24 cellular contexts compared by ENCODE assay signal in the genomic region with DNA sequence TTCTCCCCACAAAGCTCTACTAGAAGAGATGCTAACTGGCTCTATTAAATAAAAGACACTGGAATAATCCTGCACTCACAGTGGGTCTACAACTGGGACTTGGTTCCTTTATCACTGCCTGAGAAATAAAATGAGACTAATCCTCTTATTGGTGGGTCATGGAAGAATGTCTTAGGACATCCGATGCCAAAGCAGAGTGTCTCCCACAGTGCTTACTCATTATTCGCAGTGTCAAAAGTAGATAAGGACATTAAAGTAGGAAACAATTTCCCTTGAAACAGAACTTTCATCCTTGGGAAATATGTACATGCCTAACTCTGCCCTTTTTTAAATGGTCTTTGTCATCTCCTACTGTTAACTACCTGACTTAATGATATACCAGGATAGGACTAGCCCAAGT.
A peak's percentile ranks its signal among the peaks of the same experiment; 100 is the strongest.
DNase-seq lines count a peak whose midpoint lies in the region; ATAC-seq and TF ChIP-seq lines count a peak whose summit lies in the region.
"Had no signal": no experiment of that assay in that cellular context is flagged by ENCODE, and none has a peak within 500 bp of the region (broad histone marks: within the 10 kb centered on the region; RNA-seq: fewer than 3 reads in every experiment).

No MANE protein-coding gene starts in this region.

- ATAC-seq in IMR-90 (ENCODE audit: low read depth) (no peak), HG03565 (IDR thresholded peaks at IDR 0.05; ENCODE audit: unreplicated experiment) (no peak), GM18867 (IDR thresholded peaks at IDR 0.05; ENCODE audit: unreplicated experiment) (no peak)
- ATAC-seq: foreskin keratinocyte; heart right ventricle; naive thymus-derived CD4-positive, alpha-beta T cell; pancreas; stimulated activated naive B cell treated with anti-CD40 and anti-IgM and Interleukin-4, amounts not matched to agents 10 μg/mL and 1 μg/mL and 100 μg/mL, for 72 hours had no signal

- no peak overlapping the region for H4K5ac ChIP-seq in IMR-90 (ENCODE audit: low read depth, low read length)

- DNase-seq in Daoy (ENCODE audit: low read depth), result peak; percentile 25
- DNase-seq in IMR-90, result peak; percentile 31
- no peak for DNase-seq in chondrocyte (ENCODE audit: low spot score)
- DNase-seq in neural progenitor cell (ENCODE audit: low spot score), result peak; percentile 21
- DNase-seq in CD14-positive monocyte (ENCODE audit: low spot score), result no peak
- DNase-seq in CD4-positive, alpha-beta memory T cell, result no peak
- DNase-seq: activated B cell treated with CpG ODN at 0.5 μM for 24 hours; aorta; foreskin keratinocyte; heart right ventricle; naive thymus-derived CD4-positive, alpha-beta T cell; NCI-H1092; NCI-H2029; pancreas; stimulated activated CD4-positive, alpha-beta T cell treated with anti-CD3 and anti-CD28 coated beads, Interleukin-4, amount 100 ng/mL, for 24 hours; stimulated activated naive B cell treated with anti-CD40 and anti-IgM and Interleukin-4, amounts not matched to agents 10 μg/mL and 1 μg/mL and 100 μg/mL, for 72 hours; uterus had no signal

- H3K36me3 Mint-ChIP-seq in chondrocyte (ENCODE audit: low read depth) (no peaks in the 10 kb centered on the region), neural progenitor cell (peaks cover 52% of the 10 kb centered on the region), CD14-positive monocyte (peaks cover 4 to 6% of the 10 kb centered on the region in 2 donors)
- H3K36me3 Mint-ChIP-seq in CD4-positive, alpha-beta memory T cell, result peaks cover 4 to 12% of the 10 kb centered on the region in 2 donors

- no peak overlapping the region for H3K14ac ChIP-seq in IMR-90 (replicated peaks; ENCODE audit: low read depth, low read length)

- H3K4ac ChIP-seq in IMR-90 (ENCODE audit: low read depth, low read length), result no peak overlapping the region

- BruUV-seq in IMR-90 (replicated peaks; lab: Mats Ljungman, UMichigan), result no TSS peak

- H3K27me3 Mint-ChIP-seq in chondrocyte (ENCODE audit: low read depth) (no peaks in the 10 kb centered on the region), neural progenitor cell (ENCODE audit: insufficient read depth, low read depth) (peaks cover 2% of the 10 kb centered on the region), CD14-positive monocyte (ENCODE audit: low read depth in 3 of 3) (no peaks in the 10 kb centered on the region)
- no peaks in the 10 kb centered on the region for H3K27me3 Mint-ChIP-seq in CD4-positive, alpha-beta memory T cell
- H3K27me3 Mint-ChIP-seq: activated B cell treated with CpG ODN at 0.5 μM for 24 hours; activated naive CD4-positive, alpha-beta T cell treated with anti-CD3 and anti-CD28 coated beads, Interleukin-2, amount 50 U/mL, for 24 hours; naive thymus-derived CD4-positive, alpha-beta T cell; stimulated activated naive B cell treated with anti-CD40 and anti-IgM and Interleukin-4, amounts not matched to agents 10 μg/mL and 1 μg/mL and 100 μg/mL, for 72 hours had no signal

- H2BK15ac ChIP-seq in IMR-90 (ENCODE audit: low read depth, low read length), result no peak overlapping the region

- no peak overlapping the region for H3K9ac ChIP-seq in IMR-90 (ENCODE audit: low read depth, low read length)
- no peak overlapping the region for H3K9ac ChIP-seq in neural progenitor cell

- H3K79me1 ChIP-seq in IMR-90 (ENCODE audit: low read depth in 1 of 2, low read length in 2 of 2), result peaks cover 16 to 72% of the 10 kb centered on the region in 2 experiments

- peaks cover 100% of the 10 kb centered on the region for H3K79me2 ChIP-seq in neural progenitor cell (ENCODE audit: low read depth)

- H3F3A ChIP-seq in neural progenitor cell (ENCODE audit: low read depth), result no peaks in the 10 kb centered on the region

- in situ Hi-C loops in IMR-90 (cut with MboI; ENCODE audit: low sequenced_read_pairs), result no loop called here

- intact Hi-C loops in IMR-90 (cut with micrococcal nuclease) (no loop called here), CD14-positive monocyte (cut with micrococcal nuclease) (no loop called here)
- intact Hi-C loops in CD4-positive, alpha-beta memory T cell (cut with micrococcal nuclease), result no loop called here

- H3K4me3 Mint-ChIP-seq in chondrocyte (ENCODE audit: unreplicated experiment) (no peak overlapping the region), neural progenitor cell (no peak overlapping the region), CD14-positive monocyte (no peak overlapping the region)
- no peak overlapping the region for H3K4me3 Mint-ChIP-seq in CD4-positive, alpha-beta memory T cell
- H3K4me3 Mint-ChIP-seq: activated B cell treated with CpG ODN at 0.5 μM for 24 hours; activated naive CD4-positive, alpha-beta T cell treated with anti-CD3 and anti-CD28 coated beads, Interleukin-2, amount 50 U/mL, for 24 hours; stimulated activated naive B cell treated with anti-CD40 and anti-IgM and Interleukin-4, amounts not matched to agents 10 μg/mL and 1 μg/mL and 100 μg/mL, for 72 hours had no signal

- no peak overlapping the region for H2BK5ac ChIP-seq in IMR-90 (ENCODE audit: low read depth, low read length, poor library complexity, severe bottlenecking)

- peaks cover 6% of the 10 kb centered on the region for H3K9me1 ChIP-seq in IMR-90 (ENCODE audit: insufficient read depth, low read length)

- H3K18ac ChIP-seq in IMR-90 (ENCODE audit: low read depth, low read length), result no peak overlapping the region

- no peak for TF ChIP-seq POLR2A in IMR-90 (IDR thresholded peaks at IDR 0.05; ENCODE audit: low read depth, low read length)

- no peak overlapping the region for H3K56ac ChIP-seq in IMR-90 (ENCODE audit: extremely low read depth, insufficient read depth, low read length)

- H3K9me3 Mint-ChIP-seq in chondrocyte (ENCODE audit: low read depth) (no peaks in the 10 kb centered on the region), neural progenitor cell (peaks cover 44% of the 10 kb centered on the region), CD14-positive monocyte (peaks cover 0 to 6% (median 0%) of the 10 kb centered on the region in 7 donors)
- H3K9me3 Mint-ChIP-seq in CD4-positive, alpha-beta memory T cell, result peaks cover 0 to 1% (median 0%) of the 10 kb centered on the region in 8 donors
- H3K9me3 Mint-ChIP-seq: activated B cell treated with CpG ODN at 0.5 μM for 24 hours; activated naive CD4-positive, alpha-beta T cell treated with anti-CD3 and anti-CD28 coated beads, Interleukin-2, amount 50 U/mL, for 24 hours; stimulated activated naive B cell treated with anti-CD40 and anti-IgM and Interleukin-4, amounts not matched to agents 10 μg/mL and 1 μg/mL and 100 μg/mL, for 72 hours had no signal

- H3K27me3 ChIP-seq in IMR-90 (ENCODE audit: control insufficient read depth, insufficient read depth, low read length) (no peaks in the 10 kb centered on the region), neural progenitor cell (no peaks in the 10 kb centered on the region)
- H3K27me3 ChIP-seq in CD4-positive, alpha-beta memory T cell (ENCODE audit: insufficient read depth, low read length), result no peaks in the 10 kb centered on the region
- H3K27me3 ChIP-seq: foreskin keratinocyte, heart right ventricle, pancreas, right atrium auricular region, suprapubic skin, uterus had no signal

- H2AFZ ChIP-seq in IMR-90 (replicated peaks; ENCODE audit: low read length, poor library complexity) (no peak overlapping the region), neural progenitor cell (replicated peaks) (no peak overlapping the region)

- H2AK9ac ChIP-seq in IMR-90 (replicated peaks; ENCODE audit: low read depth, low read length, poor library complexity), result no peak overlapping the region

- H2AK5ac ChIP-seq in IMR-90 (ENCODE audit: low read depth, low read length), result no peak overlapping the region

- H3K4me1 ChIP-seq in IMR-90 (ENCODE audit: control insufficient read depth, insufficient read depth, low read length) (peaks cover 2% of the 10 kb centered on the region; the same call in 1 of the 2 replicates), neural progenitor cell (no peaks in the 10 kb centered on the region)
- peaks cover 44% of the 10 kb centered on the region for H3K4me1 ChIP-seq in CD4-positive, alpha-beta memory T cell (ENCODE audit: insufficient read depth, low read length)

- H4K8ac ChIP-seq in IMR-90 (ENCODE audit: low read depth in 2 of 2, low read length in 2 of 2), result no peak overlapping the region

- H3K27ac Mint-ChIP-seq in chondrocyte (ENCODE audit: unreplicated experiment), result peak overlapping the region; percentile 2
- no peak overlapping the region for H3K27ac Mint-ChIP-seq in neural progenitor cell
- H3K27ac Mint-ChIP-seq in CD14-positive monocyte, result no peak overlapping the region
- H3K27ac Mint-ChIP-seq in CD4-positive, alpha-beta memory T cell, result no peak overlapping the region
- H3K27ac Mint-ChIP-seq: activated B cell treated with CpG ODN at 0.5 μM for 24 hours; activated naive CD4-positive, alpha-beta T cell treated with anti-CD3 and anti-CD28 coated beads, Interleukin-2, amount 50 U/mL, for 24 hours; stimulated activated naive B cell treated with anti-CD40 and anti-IgM and Interleukin-4, amounts not matched to agents 10 μg/mL and 1 μg/mL and 100 μg/mL, for 72 hours had no signal

- no peak for TF ChIP-seq RAD21 in IMR-90 (IDR thresholded peaks at IDR 0.05; ENCODE audit: low read length)

- no peak for TF ChIP-seq CTCF in IMR-90 (conservative IDR thresholded peaks at IDR 0.05; ENCODE audit: low read depth, low read length)
- no peak for TF ChIP-seq CTCF in chondrocyte (IDR thresholded peaks at IDR 0.05)
- TF ChIP-seq CTCF in neural progenitor cell (IDR thresholded peaks at IDR 0.05), result no peak
- TF ChIP-seq CTCF in CD14-positive monocyte (IDR thresholded peaks at IDR 0.05), result no peak

- CTCF ChIA-PET in IMR-90 (lab: Yijun Ruan, JAX), result no interaction called here
- CTCF ChIA-PET in CD4-positive, alpha-beta memory T cell (lab: Charles Lee; ENCODE audit: partially characterized antibody), result no interaction called here

- H3K27ac ChIP-seq in IMR-90 (ENCODE audit: insufficient read depth, low read length) (no peak overlapping the region), neural progenitor cell (no peak overlapping the region)
- H3K27ac ChIP-seq in CD4-positive, alpha-beta memory T cell (ENCODE audit: low read depth, low read length), result no peak overlapping the region
- H3K27ac ChIP-seq: C4-2B, epithelial cell of prostate, foreskin keratinocyte, heart right ventricle, pancreas, right atrium auricular region, suprapubic skin, uterus had no signal

- H3K36me3 ChIP-seq in IMR-90 (ENCODE audit: control insufficient read depth, insufficient read depth, low read length) (no peaks in the 10 kb centered on the region), neural progenitor cell (no peaks in the 10 kb centered on the region)
- no peaks in the 10 kb centered on the region for H3K36me3 ChIP-seq in CD4-positive, alpha-beta memory T cell (ENCODE audit: insufficient read depth, low read length)
- H3K36me3 ChIP-seq: heart right ventricle, pancreas, right atrium auricular region, suprapubic skin, uterus had no signal

- no peak overlapping the region for H3K4me2 ChIP-seq in IMR-90 (ENCODE audit: low read depth, low read length)
- H3K4me2 ChIP-seq in neural progenitor cell, result no peak overlapping the region

- H4K20me1 ChIP-seq in IMR-90 (ENCODE audit: insufficient read depth, low read length) (peaks cover 89% of the 10 kb centered on the region), neural progenitor cell (ENCODE audit: low read depth) (peaks cover 87% of the 10 kb centered on the region)

- H4K91ac ChIP-seq in IMR-90 (ENCODE audit: insufficient read depth, low read depth, low read length), result no peak overlapping the region

- H2BK120ac ChIP-seq in IMR-90 (ENCODE audit: low read depth, low read length), result no peak overlapping the region

- H3K4me3 ChIP-seq in IMR-90 (ENCODE audit: insufficient read depth, low read depth, low read length), result no peak overlapping the region
- H3K4me3 ChIP-seq in neural progenitor cell, result no peak overlapping the region
- H3K4me3 ChIP-seq in CD4-positive, alpha-beta memory T cell (ENCODE audit: low read length in 2 of 2), result no peak overlapping the region
- H3K4me3 ChIP-seq: heart right ventricle, pancreas, right atrium auricular region, suprapubic skin, uterus had no signal

- dilution Hi-C loops in IMR-90 (cut with HindIII; ENCODE audit: low sequenced_read_pairs, unreplicated experiment), result no loop called here

- no CpG with 5 or more reads among the region's 2 CpGs for WGBS in IMR-90 (ENCODE audit: extremely low coverage in 2 of 2, insufficient read length in 1 of 2), 2 experiments

- POLR2A ChIA-PET in IMR-90 (lab: Charles Lee; ENCODE audit: unreplicated experiment), result no interaction called here
- POLR2A ChIA-PET in CD4-positive, alpha-beta memory T cell (lab: Charles Lee; ENCODE audit: partially characterized antibody), result no interaction called here

- no peak overlapping the region for H2BK20ac ChIP-seq in IMR-90 (ENCODE audit: low read depth, low read length)

- H3K9me3 ChIP-seq in IMR-90 (ENCODE audit: control insufficient read depth, insufficient read depth, low read length) (no peaks in the 10 kb centered on the region), neural progenitor cell (ENCODE audit: low read depth) (no peaks in the 10 kb centered on the region)
- H3K9me3 ChIP-seq in CD4-positive, alpha-beta memory T cell (ENCODE audit: control insufficient read depth in 1 of 2, low read length in 2 of 2), result no peaks in the 10 kb centered on the region
- H3K9me3 ChIP-seq: heart right ventricle, pancreas, right atrium auricular region, suprapubic skin, uterus had no signal

- peaks cover 50% of the 10 kb centered on the region for H3K4me1 Mint-ChIP-seq in chondrocyte (ENCODE audit: low read depth)
- peaks cover 4% of the 10 kb centered on the region for H3K4me1 Mint-ChIP-seq in neural progenitor cell
- H3K4me1 Mint-ChIP-seq in CD14-positive monocyte, result peaks cover 39% of the 10 kb centered on the region
- peaks cover 50 to 73% (median 64%) of the 10 kb centered on the region in 4 donors for H3K4me1 Mint-ChIP-seq in CD4-positive, alpha-beta memory T cell

- no peak overlapping the region for H3K23ac ChIP-seq in IMR-90 (ENCODE audit: low read depth, low read length)

Comparison
In these comparisons a context has a peak if more than half of its experiments do, and no peak if none do; other contexts are left out.
1. DNase-seq: peak in Daoy (single experiment), IMR-90 (single experiment) and neural progenitor cell (single experiment); none in chondrocyte (single experiment), CD14-positive monocyte (single experiment) and CD4-positive, alpha-beta memory T cell (0 of 5).